ENCODE assay signal across 9 cellular contexts in genomic region chrX:149903889-149904748, GRCh38. TPM values are rescaled to one million over a fixed set of nuclear protein-coding genes. Genes with fewer than 3 reads are reported as not detected.
DNase-seq lines count a peak whose midpoint lies in the region; ATAC-seq and TF ChIP-seq lines count a peak whose summit lies in the region.
"Had no signal": no experiment of that assay in that cellular context is flagged by ENCODE, and none has a peak within 500 bp of the region (broad histone marks: within the 10 kb centered on the region; RNA-seq: fewer than 3 reads in every experiment).

No MANE protein-coding gene starts in this region.

- H3K4me3 ChIP-seq in BE2C (ENCODE audit: low read depth, low read length) (peak overlapping the region; percentile 12; the same call in 1 of the 2 replicates), coronary artery (peak overlapping the region; percentile 40)

- DNase-seq in BE2C (no peak), coronary artery (ENCODE audit: low spot score) (no peak), smooth muscle cell of the brain vasculature (ENCODE audit: low read depth, low spot score) (peak; percentile 3), mesenteric fat pad (ENCODE audit: low spot score) (no peak)
- no peak for DNase-seq in activated effector memory CD4-positive, alpha-beta T cell treated with Interleukin-2 at 50 U/mL for 16 hours
- no peak for DNase-seq in stimulated activated CD4-positive, alpha-beta T cell treated with anti-CD3 and anti-CD28 coated beads, Interleukin-4, amount 100 ng/mL, for 24 hours

- no peaks in the 10 kb centered on the region for H3K9me3 ChIP-seq in BE2C

- ATAC-seq in GM21360 (IDR thresholded peaks at IDR 0.05; ENCODE audit: unreplicated experiment) (peak; percentile 81), HG03520 (IDR thresholded peaks at IDR 0.05; ENCODE audit: unreplicated experiment) (peak; percentile 62)

- H3K27me3 ChIP-seq in BE2C = no peaks in the 10 kb centered on the region

- H3K36me3 ChIP-seq in BE2C = no peaks in the 10 kb centered on the region

- 0 out of 2 replicates have a peak, but pooled peaks have one; percentile 8 for TF ChIP-seq CTCF in BE2C (IDR thresholded peaks at IDR 0.05; ENCODE audit: low read depth, low read length)
- no peak for TF ChIP-seq CTCF in coronary artery (IDR thresholded peaks at IDR 0.05)

- H3K27ac ChIP-seq in coronary artery = no peak overlapping the region

- H3K4me1 ChIP-seq in BE2C = no peaks in the 10 kb centered on the region

RNA-seq across cellular contexts. Expression of gene MAGEA8, which starts 23.1 kb away (rescaled TPM):
- polyA plus RNA-seq in BE2C (2012; ENCODE audit: insufficient read depth, insufficient read length, low read depth) = not detected
- not detected for total RNA-seq in mesenteric fat pad
- total RNA-seq: glomerular endothelial cell had no signal

RNA-seq across cellular contexts. Expression of gene HSFX4, which starts 25.3 kb away (rescaled TPM):
- 0.39 TPM for polyA plus RNA-seq in BE2C (2012; ENCODE audit: insufficient read depth, insufficient read length, low read depth)
- total RNA-seq in mesenteric fat pad = not detected
- total RNA-seq: glomerular endothelial cell had no signal

RNA-seq across cellular contexts. Expression of gene EOLA2, which starts 34.2 kb away (rescaled TPM):
- 119 TPM for polyA plus RNA-seq in BE2C (2012; ENCODE audit: insufficient read depth, insufficient read length, low read depth)
- total RNA-seq in mesenteric fat pad = 37.6 TPM
